Comparison of ENCODE assay signal across 27 cellular contexts in the genomic region with DNA sequence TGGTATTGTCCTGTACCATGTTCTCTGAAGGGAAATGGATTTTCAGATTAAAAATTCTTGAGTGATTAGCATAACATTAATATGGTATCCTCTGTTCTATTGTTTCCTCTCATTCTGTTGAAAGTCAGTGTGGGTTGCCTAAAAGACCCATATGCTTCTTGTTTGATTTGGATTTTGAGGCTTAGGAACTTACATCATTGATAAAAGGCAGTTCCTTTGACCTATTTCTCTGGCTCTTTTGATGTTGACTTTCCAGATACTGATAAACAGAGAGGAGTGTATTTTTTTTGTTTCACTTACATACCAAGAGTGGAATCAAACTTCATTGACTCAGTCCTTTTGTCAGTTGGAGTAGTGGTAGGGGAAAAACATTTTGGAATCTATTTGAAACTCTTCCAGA. TPM values are rescaled to one million over a fixed set of nuclear protein-coding genes. Genes with fewer than 3 reads are reported as not detected.
"Had no signal": no experiment of that assay in that cellular context is flagged by ENCODE, and none has a peak within 500 bp of the region (broad histone marks: within the 10 kb centered on the region; RNA-seq: fewer than 3 reads in every experiment).

No MANE protein-coding gene starts in this region.

- H3K4me3 Mint-ChIP-seq: activated B cell treated with CpG ODN at 0.5 μM for 24 hours; activated CD8-positive, alpha-beta memory T cell treated with anti-CD3 and anti-CD28 coated beads, Interleukin-2, amount 10 ng/mL, durations not matched to agents 7 days and 5 days; activated CD8-positive, alpha-beta T cell treated with anti-CD3 and anti-CD28 coated beads, Interleukin-2, amount 10 ng/mL, durations not matched to agents 7 days and 5 days; activated naive CD8-positive, alpha-beta T cell; endodermal cell; nephron; stimulated activated effector memory CD8-positive, alpha-beta T cell treated with anti-CD3 and anti-CD28 coated beads, Interleukin-12 subunit alpha, Interleukin-12 subunit beta, amount 100 ng/mL, for 72 hours; stimulated activated naive CD8-positive, alpha-beta T cell treated with anti-CD3 and anti-CD28 coated beads, Interleukin-15, amount 100 ng/mL, for 72 hours; T-helper 17 cell had no signal

- H3K27me3 Mint-ChIP-seq: activated B cell treated with CpG ODN at 0.5 μM for 24 hours; activated naive CD8-positive, alpha-beta T cell; progenitor cell of endocrine pancreas; stimulated activated naive CD8-positive, alpha-beta T cell treated with anti-CD3 and anti-CD28 coated beads, Interleukin-15, amount 100 ng/mL, for 72 hours; T-helper 17 cell had no signal

- H3K9me3 Mint-ChIP-seq: activated B cell treated with CpG ODN at 0.5 μM for 24 hours; endodermal cell; nephron; stimulated activated effector memory CD8-positive, alpha-beta T cell treated with anti-CD3 and anti-CD28 coated beads, Interleukin-12 subunit alpha, Interleukin-12 subunit beta, amount 100 ng/mL, for 72 hours; stimulated activated naive CD8-positive, alpha-beta T cell treated with anti-CD3 and anti-CD28 coated beads, Interleukin-15, amount 100 ng/mL, for 72 hours had no signal

- H3K36me3 ChIP-seq: brain microvascular endothelial cell had no signal

- H3K4me1 Mint-ChIP-seq: activated B cell treated with CpG ODN at 0.5 μM for 24 hours; activated CD8-positive, alpha-beta memory T cell treated with anti-CD3 and anti-CD28 coated beads, Interleukin-2, amount 10 ng/mL, durations not matched to agents 7 days and 5 days; nephron; stimulated activated effector memory CD8-positive, alpha-beta T cell treated with anti-CD3 and anti-CD28 coated beads, Interleukin-12 subunit alpha, Interleukin-12 subunit beta, amount 100 ng/mL, for 72 hours; stimulated activated naive CD8-positive, alpha-beta T cell treated with anti-CD3 and anti-CD28 coated beads, Interleukin-15, amount 100 ng/mL, for 72 hours; T-helper 17 cell had no signal

- H3K27ac Mint-ChIP-seq: activated B cell treated with CpG ODN at 0.5 μM for 24 hours; activated CD8-positive, alpha-beta memory T cell treated with anti-CD3 and anti-CD28 coated beads, Interleukin-2, amount 10 ng/mL, durations not matched to agents 7 days and 5 days; activated CD8-positive, alpha-beta T cell treated with anti-CD3 and anti-CD28 coated beads, Interleukin-2, amount 10 ng/mL, durations not matched to agents 7 days and 5 days; activated naive CD8-positive, alpha-beta T cell; endodermal cell; nephron; progenitor cell of endocrine pancreas; stimulated activated effector memory CD8-positive, alpha-beta T cell treated with anti-CD3 and anti-CD28 coated beads, Interleukin-12 subunit alpha, Interleukin-12 subunit beta, amount 100 ng/mL, for 72 hours; stimulated activated naive CD8-positive, alpha-beta T cell treated with anti-CD3 and anti-CD28 coated beads, Interleukin-15, amount 100 ng/mL, for 72 hours; T-helper 17 cell had no signal

- H3K27ac ChIP-seq: brain microvascular endothelial cell, foreskin keratinocyte, heart right ventricle, left ventricle myocardium inferior, skin epidermis, tibial nerve had no signal

- ATAC-seq: activated CD8-positive, alpha-beta memory T cell treated with anti-CD3 and anti-CD28 coated beads, Interleukin-2, amount 10 ng/mL, durations not matched to agents 7 days and 5 days; activated CD8-positive, alpha-beta T cell treated with anti-CD3 and anti-CD28 coated beads, Interleukin-2, amount 10 ng/mL, durations not matched to agents 7 days and 5 days; esophagus mucosa; foreskin keratinocyte; heart right ventricle; mucosa of descending colon; sciatic nerve; stimulated activated effector memory CD8-positive, alpha-beta T cell treated with anti-CD3 and anti-CD28 coated beads, Interleukin-12 subunit alpha, Interleukin-12 subunit beta, amount 100 ng/mL, for 72 hours; stimulated activated naive CD8-positive, alpha-beta T cell treated with anti-CD3 and anti-CD28 coated beads, Interleukin-15, amount 100 ng/mL, for 72 hours; T-helper 17 cell had no signal

- H3K9me3 ChIP-seq: heart right ventricle, left ventricle myocardium inferior, mucosa of descending colon, tibial nerve had no signal

- H3K27me3 ChIP-seq: brain microvascular endothelial cell, foreskin keratinocyte, heart right ventricle, tibial nerve had no signal

- H3K36me3 Mint-ChIP-seq: activated CD8-positive, alpha-beta memory T cell treated with anti-CD3 and anti-CD28 coated beads, Interleukin-2, amount 10 ng/mL, durations not matched to agents 7 days and 5 days; activated naive CD8-positive, alpha-beta T cell; stimulated activated effector memory CD8-positive, alpha-beta T cell treated with anti-CD3 and anti-CD28 coated beads, Interleukin-12 subunit alpha, Interleukin-12 subunit beta, amount 100 ng/mL, for 72 hours had no signal

- H3K4me1 ChIP-seq: foreskin keratinocyte, heart right ventricle, left ventricle myocardium inferior, tibial nerve had no signal

- DNase-seq: activated B cell treated with CpG ODN at 0.5 μM for 24 hours; activated CD4-positive, alpha-beta T cell treated with anti-CD3 and anti-CD28 coated beads, Interleukin-2, amount 50 U/mL, for 1 hour; activated CD8-positive, alpha-beta memory T cell treated with anti-CD3 and anti-CD28 coated beads, Interleukin-2, amount 10 ng/mL, durations not matched to agents 7 days and 5 days; activated CD8-positive, alpha-beta T cell treated with anti-CD3 and anti-CD28 coated beads, Interleukin-2, amount 10 ng/mL, durations not matched to agents 7 days and 5 days; activated naive CD4-positive, alpha-beta T cell; activated T-cell treated with anti-CD3 and anti-CD28 coated beads, Interleukin-2, amount 50 U/mL, for 48 hours; aorta; brain microvascular endothelial cell; endodermal cell; foreskin keratinocyte; heart right ventricle; kidney glomerular epithelial cell; left ventricle myocardium inferior; mesendoderm; mucosa of descending colon; stimulated activated CD4-positive, alpha-beta T cell treated with anti-CD3 and anti-CD28 coated beads, Interleukin-4, amount 100 ng/mL, for 24 hours; stimulated activated naive CD8-positive, alpha-beta T cell treated with anti-CD3 and anti-CD28 coated beads, Interleukin-15, amount 100 ng/mL, for 72 hours; T-helper 17 cell had no signal

- H3K4me3 ChIP-seq: heart right ventricle, left ventricle myocardium inferior, lung, mucosa of descending colon, skin epidermis, tibial nerve had no signal

RNA-seq across cellular contexts. Expression of a gene that starts 32.8 kb away (rescaled TPM):
- total RNA-seq: activated B cell treated with CpG ODN at 0.5 μM for 24 hours; activated CD8-positive, alpha-beta memory T cell treated with anti-CD3 and anti-CD28 coated beads, Interleukin-2, amount 10 ng/mL, durations not matched to agents 7 days and 5 days; activated CD8-positive, alpha-beta T cell treated with anti-CD3 and anti-CD28 coated beads, Interleukin-2, amount 10 ng/mL, durations not matched to agents 7 days and 5 days had no signal
